In the genomic region with DNA sequence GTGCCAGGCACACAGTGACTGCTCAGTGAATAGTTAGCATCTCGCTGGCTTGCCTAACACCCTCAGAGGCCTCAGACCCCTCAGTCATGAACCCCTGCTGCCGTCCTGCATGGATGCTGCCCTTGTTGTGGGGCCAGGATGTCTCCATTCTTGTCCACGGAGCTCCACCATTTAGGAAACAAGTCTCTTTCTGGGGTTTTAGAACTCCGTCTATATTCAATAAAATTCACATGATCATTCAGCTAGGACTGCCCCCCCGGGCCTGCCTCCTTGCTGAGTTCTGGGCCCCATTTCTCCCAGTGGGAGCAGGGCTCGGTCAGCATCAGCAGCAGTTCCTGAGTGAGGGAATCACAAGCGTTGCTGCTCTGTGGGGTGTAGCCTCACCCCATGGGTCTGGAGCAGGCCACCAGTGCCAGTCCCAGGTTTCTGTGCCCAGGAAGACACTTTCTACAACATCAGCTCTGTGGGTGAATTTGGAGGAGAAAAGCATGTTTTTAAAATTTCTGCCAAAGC, we compare ENCODE assay signal across 1 cellular context.
TF ChIP-seq lines count a peak whose summit lies in the region.

No MANE protein-coding gene starts in this region.

TF ChIP-seq in GM23338, 12 proteins besides CTCF, POLR2A, EP300 and RAD21 (continued from another document):
- TF ChIP-seq REST (IDR thresholded peaks at IDR 0.05; ENCODE audit: unreplicated experiment): no peak
- TF ChIP-seq NANOG (IDR thresholded peaks at IDR 0.05; ENCODE audit: borderline replicate concordance): no peak
- TF ChIP-seq, protein P1, sequence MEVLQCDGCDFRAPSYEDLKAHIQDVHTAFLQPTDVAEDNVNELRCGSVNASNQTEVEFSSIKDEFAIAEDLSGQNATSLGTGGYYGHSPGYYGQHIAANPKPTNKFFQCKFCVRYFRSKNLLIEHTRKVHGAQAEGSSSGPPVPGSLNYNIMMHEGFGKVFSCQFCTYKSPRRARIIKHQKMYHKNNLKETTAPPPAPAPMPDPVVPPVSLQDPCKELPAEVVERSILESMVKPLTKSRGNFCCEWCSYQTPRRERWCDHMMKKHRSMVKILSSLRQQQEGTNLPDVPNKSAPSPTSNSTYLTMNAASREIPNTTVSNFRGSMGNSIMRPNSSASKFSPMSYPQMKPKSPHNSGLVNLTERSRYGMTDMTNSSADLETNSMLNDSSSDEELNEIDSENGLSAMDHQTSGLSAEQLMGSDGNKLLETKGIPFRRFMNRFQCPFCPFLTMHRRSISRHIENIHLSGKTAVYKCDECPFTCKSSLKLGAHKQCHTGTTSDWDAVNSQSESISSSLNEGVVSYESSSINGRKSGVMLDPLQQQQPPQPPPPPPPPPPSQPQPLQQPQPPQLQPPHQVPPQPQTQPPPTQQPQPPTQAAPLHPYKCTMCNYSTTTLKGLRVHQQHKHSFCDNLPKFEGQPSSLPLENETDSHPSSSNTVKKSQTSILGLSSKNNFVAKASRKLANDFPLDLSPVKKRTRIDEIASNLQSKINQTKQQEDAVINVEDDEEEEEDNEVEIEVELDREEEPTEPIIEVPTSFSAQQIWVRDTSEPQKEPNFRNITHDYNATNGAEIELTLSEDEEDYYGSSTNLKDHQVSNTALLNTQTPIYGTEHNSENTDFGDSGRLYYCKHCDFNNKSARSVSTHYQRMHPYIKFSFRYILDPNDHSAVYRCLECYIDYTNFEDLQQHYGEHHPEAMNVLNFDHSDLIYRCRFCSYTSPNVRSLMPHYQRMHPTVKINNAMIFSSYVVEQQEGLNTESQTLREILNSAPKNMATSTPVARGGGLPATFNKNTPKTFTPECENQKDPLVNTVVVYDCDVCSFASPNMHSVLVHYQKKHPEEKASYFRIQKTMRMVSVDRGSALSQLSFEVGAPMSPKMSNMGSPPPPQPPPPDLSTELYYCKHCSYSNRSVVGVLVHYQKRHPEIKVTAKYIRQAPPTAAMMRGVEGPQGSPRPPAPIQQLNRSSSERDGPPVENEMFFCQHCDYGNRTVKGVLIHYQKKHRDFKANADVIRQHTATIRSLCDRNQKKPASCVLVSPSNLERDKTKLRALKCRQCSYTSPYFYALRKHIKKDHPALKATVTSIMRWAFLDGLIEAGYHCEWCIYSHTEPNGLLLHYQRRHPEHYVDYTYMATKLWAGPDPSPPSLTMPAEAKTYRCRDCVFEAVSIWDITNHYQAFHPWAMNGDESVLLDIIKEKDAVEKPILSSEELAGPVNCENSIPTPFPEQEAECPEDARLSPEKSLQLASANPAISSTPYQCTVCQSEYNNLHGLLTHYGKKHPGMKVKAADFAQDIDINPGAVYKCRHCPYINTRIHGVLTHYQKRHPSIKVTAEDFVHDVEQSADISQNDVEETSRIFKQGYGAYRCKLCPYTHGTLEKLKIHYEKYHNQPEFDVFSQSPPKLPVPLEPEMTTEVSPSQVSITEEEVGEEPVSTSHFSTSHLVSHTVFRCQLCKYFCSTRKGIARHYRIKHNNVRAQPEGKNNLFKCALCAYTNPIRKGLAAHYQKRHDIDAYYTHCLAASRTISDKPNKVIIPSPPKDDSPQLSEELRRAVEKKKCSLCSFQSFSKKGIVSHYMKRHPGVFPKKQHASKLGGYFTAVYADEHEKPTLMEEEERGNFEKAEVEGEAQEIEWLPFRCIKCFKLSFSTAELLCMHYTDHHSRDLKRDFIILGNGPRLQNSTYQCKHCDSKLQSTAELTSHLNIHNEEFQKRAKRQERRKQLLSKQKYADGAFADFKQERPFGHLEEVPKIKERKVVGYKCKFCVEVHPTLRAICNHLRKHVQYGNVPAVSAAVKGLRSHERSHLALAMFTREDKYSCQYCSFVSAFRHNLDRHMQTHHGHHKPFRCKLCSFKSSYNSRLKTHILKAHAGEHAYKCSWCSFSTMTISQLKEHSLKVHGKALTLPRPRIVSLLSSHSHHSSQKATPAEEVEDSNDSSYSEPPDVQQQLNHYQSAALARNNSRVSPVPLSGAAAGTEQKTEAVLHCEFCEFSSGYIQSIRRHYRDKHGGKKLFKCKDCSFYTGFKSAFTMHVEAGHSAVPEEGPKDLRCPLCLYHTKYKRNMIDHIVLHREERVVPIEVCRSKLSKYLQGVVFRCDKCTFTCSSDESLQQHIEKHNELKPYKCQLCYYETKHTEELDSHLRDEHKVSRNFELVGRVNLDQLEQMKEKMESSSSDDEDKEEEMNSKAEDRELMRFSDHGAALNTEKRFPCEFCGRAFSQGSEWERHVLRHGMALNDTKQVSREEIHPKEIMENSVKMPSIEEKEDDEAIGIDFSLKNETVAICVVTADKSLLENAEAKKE (CRISPR knock-in tag; IDR thresholded peaks at IDR 0.05): no peak
